In genomic region chr9:87695523-87695922, GRCh38 we compare ENCODE assay signal across 13 cellular contexts.
"Had no signal": no experiment of that assay in that cellular context is flagged by ENCODE, and none has a peak within 500 bp of the region (broad histone marks: within the 10 kb centered on the region; RNA-seq: fewer than 3 reads in every experiment).

No MANE protein-coding gene starts in this region.

- H3K27ac Mint-ChIP-seq: effector memory CD8-positive, alpha-beta T cell; naive thymus-derived CD4-positive, alpha-beta T cell had no signal

- ATAC-seq: effector memory CD8-positive, alpha-beta T cell; foreskin keratinocyte; gastroesophageal sphincter; heart right ventricle; left lung; left ventricle myocardium superior; lower lobe of right lung; naive thymus-derived CD4-positive, alpha-beta T cell had no signal

- DNase-seq: effector CD8-positive, alpha-beta T cell; effector memory CD8-positive, alpha-beta T cell; foreskin keratinocyte; heart right ventricle; hippocampal formation; left cardiac atrium; left lung; left ventricle myocardium superior; lower lobe of right lung; mesenchymal stem cell; midbrain; naive thymus-derived CD4-positive, alpha-beta T cell had no signal

- H3K4me3 Mint-ChIP-seq: effector memory CD8-positive, alpha-beta T cell; naive thymus-derived CD4-positive, alpha-beta T cell had no signal
